ENCODE assay signal across 1 cellular context in genomic region chrX:10010686-10011085, GRCh38.
TF ChIP-seq lines count a peak whose summit lies in the region.

No MANE protein-coding gene starts in this region.

TF ChIP-seq in WTC11, 78 proteins besides CTCF, POLR2A, EP300 and RAD21 (continued from another document):
- TF ChIP-seq ZSCAN18 (CRISPR knock-in tag; IDR thresholded peaks at IDR 0.05) (no peak), USF2 (CRISPR knock-in tag; IDR thresholded peaks at IDR 0.05) (no peak), OVOL2 (CRISPR knock-in tag; IDR thresholded peaks at IDR 0.05; ENCODE audit: borderline replicate concordance) (no peak), ZNF317 (CRISPR knock-in tag; IDR thresholded peaks at IDR 0.05; ENCODE audit: borderline replicate concordance, low read depth) (no peak), TCF7 (CRISPR knock-in tag; IDR thresholded peaks at IDR 0.05; ENCODE audit: low read depth) (no peak)
TF ChIP-seq in WTC11: peak in this region for 0.
